In the genomic region with DNA sequence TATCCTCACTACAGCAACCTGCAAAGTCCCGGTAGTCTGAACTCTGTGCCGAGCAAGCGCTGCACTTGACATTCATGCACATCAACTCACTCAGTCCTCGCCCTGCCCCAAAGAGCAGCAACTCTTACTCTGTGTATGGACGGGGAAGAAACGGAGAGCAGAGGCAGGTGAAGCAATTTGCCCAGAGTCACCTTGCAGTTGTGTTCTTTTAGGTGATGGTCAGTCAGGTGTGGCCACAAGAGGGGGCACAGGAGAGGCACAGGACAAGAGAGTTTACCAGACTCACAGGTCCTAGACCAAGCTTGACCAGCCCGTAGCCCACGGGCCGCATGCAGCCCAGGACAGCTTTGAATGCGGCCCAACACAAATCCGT, we compare ENCODE assay signal across 1 cellular context.
TF ChIP-seq lines count a peak whose summit lies in the region.

No MANE protein-coding gene starts in this region.

TF ChIP-seq in H1, 55 proteins besides CTCF, POLR2A, EP300 and RAD21 (continued from another document):
- TF ChIP-seq CBX5 (IDR thresholded peaks at IDR 0.05; ENCODE audit: low read depth, low read length) (no peak), RXRA (IDR thresholded peaks at IDR 0.05; ENCODE audit: insufficient read depth, low read depth, low read length) (no peak), EZH2 (IDR thresholded peaks at IDR 0.05; ENCODE audit: low read depth, low read length, severe bottlenecking) (no peak)
